ENCODE assay signal across 8 cellular contexts in genomic region chr13:28659611-28659970, GRCh38. TPM values are rescaled to one million over a fixed set of nuclear protein-coding genes. Genes with fewer than 3 reads are reported as not detected.
DNase-seq lines count a peak whose midpoint lies in the region; FAIRE-seq and TF ChIP-seq lines count a peak whose summit lies in the region.

No MANE protein-coding gene starts in this region.

- peak overlapping the region; percentile 85 for H2AFZ ChIP-seq in keratinocyte (ENCODE audit: control insufficient read depth, low read length)

- POLR2A ChIA-PET in CD4-positive, alpha-beta memory T cell (lab: Charles Lee; ENCODE audit: partially characterized antibody) = interaction anchor here (0.5 to 2.7 kb wide), 9 partner anchors 10 to 1290 kb away, joined by 3 to 41 read pairs (median 4); partner anchors contain the start of genes PAN3 and SLC46A3

- H3K27me3 ChIP-seq in CD4-positive, alpha-beta memory T cell (ENCODE audit: insufficient read depth, low read length) = no peaks in the 10 kb centered on the region
- no peaks in the 10 kb centered on the region for H3K27me3 ChIP-seq in HUES6 (ENCODE audit: control insufficient read depth, insufficient read depth, low read length)
- no peaks in the 10 kb centered on the region for H3K27me3 ChIP-seq in keratinocyte (ENCODE audit: control insufficient read depth, extremely low read depth, insufficient read depth, low read length)

- H3K4me3 Mint-ChIP-seq in CD4-positive, alpha-beta memory T cell = peak overlapping the region; percentile 95 to 99 (median 98)

- peaks cover 34 to 63% (median 54%) of the 10 kb centered on the region in 4 donors for H3K4me1 Mint-ChIP-seq in CD4-positive, alpha-beta memory T cell

- peaks cover 0 to 2% (median 0%) of the 10 kb centered on the region in 8 donors for H3K9me3 Mint-ChIP-seq in CD4-positive, alpha-beta memory T cell

- H3K4me2 ChIP-seq in keratinocyte (ENCODE audit: control insufficient read depth, extremely low read depth, insufficient read depth, low read depth, low read length) = peak overlapping the region; percentile 93

- peaks cover 2% of the 10 kb centered on the region for H3K9me1 ChIP-seq in keratinocyte (ENCODE audit: control insufficient read depth, extremely low read depth, insufficient read depth, low read length)

- dilution Hi-C loops in keratinocyte (cut with MboI; ENCODE audit: extremely low pct_ligation_motif_present, low sequenced_read_pairs) = no loop called here

- no peaks in the 10 kb centered on the region for H3K27me3 Mint-ChIP-seq in CD4-positive, alpha-beta memory T cell

- FAIRE-seq in keratinocyte (lab: Jason Lieb, UNC) = no peak

- H3K9ac ChIP-seq in HUES6 (ENCODE audit: low read length) (peak overlapping the region; percentile 93), keratinocyte (ENCODE audit: control insufficient read depth, extremely low read depth, insufficient read depth, low read length) (peak overlapping the region; percentile 89)

- no peaks in the 10 kb centered on the region for H3K9me3 ChIP-seq in CD4-positive, alpha-beta memory T cell (ENCODE audit: control insufficient read depth in 1 of 2, low read length in 2 of 2)
- no peaks in the 10 kb centered on the region for H3K9me3 ChIP-seq in HUES6 (ENCODE audit: control insufficient read depth, insufficient read depth, low read depth, low read length)
- H3K9me3 ChIP-seq in keratinocyte (ENCODE audit: control insufficient read depth, low read depth, low read length) = no peaks in the 10 kb centered on the region

- peaks cover 79% of the 10 kb centered on the region for H3K79me2 ChIP-seq in keratinocyte (ENCODE audit: control insufficient read depth, insufficient read depth, low read length)

- peaks cover 8% of the 10 kb centered on the region for H4K20me1 ChIP-seq in keratinocyte (ENCODE audit: control insufficient read depth, extremely low read depth, insufficient read depth, low read length)

- CTCF ChIA-PET in CD4-positive, alpha-beta memory T cell (lab: Charles Lee; ENCODE audit: partially characterized antibody) = interaction anchor here (0.7 to 1.7 kb wide), 3 partner anchors 11 to 335 kb away, joined by 3 to 5 read pairs (median 4); partner anchors contain the start of gene SLC46A3

- WGBS in adipose tissue, 3 donors = 7 to 9% (median 9%) methylated on average over 4 of the region's 4 CpGs

- peaks cover 12 to 40% of the 10 kb centered on the region in 2 donors for H3K36me3 Mint-ChIP-seq in CD4-positive, alpha-beta memory T cell

- H3K36me3 ChIP-seq in CD4-positive, alpha-beta memory T cell (ENCODE audit: insufficient read depth, low read length) = peaks cover 13% of the 10 kb centered on the region
- H3K36me3 ChIP-seq in HUES6 (ENCODE audit: control insufficient read depth, insufficient read depth, low read length) (peaks cover 45% of the 10 kb centered on the region), keratinocyte (ENCODE audit: control insufficient read depth in 2 of 2, extremely low read depth in 1 of 2, insufficient read depth in 2 of 2, low read length in 2 of 2) (peaks cover 8 to 20% of the 10 kb centered on the region in 2 experiments)

- intact Hi-C loops in CD4-positive, alpha-beta memory T cell (cut with micrococcal nuclease) = loop anchor here (1.0 to 10.0 kb wide), 6 partner anchors 60 to 1408 kb away; partner anchors contain the start of genes LNX2, MTIF3, PAN3 and POLR1D

- peak overlapping the region; percentile 95 for H3K27ac ChIP-seq in CD4-positive, alpha-beta memory T cell (ENCODE audit: low read depth, low read length)
- H3K27ac ChIP-seq in HUES6 (ENCODE audit: low read depth, low read length) (peak overlapping the region; percentile 85; the same call in 1 of the 2 replicates), adipose tissue (ENCODE audit: low read depth, low read length) (peak overlapping the region; percentile 30), keratinocyte (ENCODE audit: control insufficient read depth, insufficient read depth, low read length) (peak overlapping the region; percentile 91), temporal lobe (ENCODE audit: low read depth, low read length) (peak overlapping the region; percentile 70)

- DNase-seq in CD4-positive, alpha-beta memory T cell = peak in 4 of 5 donors; percentile 38 to 63 (median 52)
- DNase-seq in GM20000 (ENCODE audit: low spot score) (peak; percentile 29), keratinocyte (ENCODE audit: low read depth, low spot score) (no peak), NCI-H1105 treated with DMSO at 0.1 percent for 48 hours (lab: John Stamatoyannopoulos, UW) (no peak), T1000 (lab: John Stamatoyannopoulos, UW) (no peak)

- H3K4me1 ChIP-seq in CD4-positive, alpha-beta memory T cell (ENCODE audit: insufficient read depth, low read length) = peaks cover 40% of the 10 kb centered on the region
- H3K4me1 ChIP-seq in HUES6 (ENCODE audit: control insufficient read depth, insufficient read depth, low read length) = peaks cover 11% of the 10 kb centered on the region; the same call in 1 of the 2 replicates
- peaks cover 28% of the 10 kb centered on the region for H3K4me1 ChIP-seq in keratinocyte (ENCODE audit: control insufficient read depth, extremely low read depth, insufficient read depth, low read length)

- TF ChIP-seq CTCF in GM20000 (IDR thresholded peaks at IDR 0.05; ENCODE audit: extremely low read depth, missing control alignments) (no peak), keratinocyte (optimal IDR thresholded peaks at IDR 0.05 in 1 of 3, IDR thresholded peaks at IDR 0.05 in 1 of 3, conservative IDR thresholded peaks at IDR 0.05 in 1 of 3; ENCODE audit: extremely low read depth in 1 of 3, insufficient read depth in 2 of 3, low read length in 3 of 3) (no peak)

- peak overlapping the region; percentile 96 to 100 (median 98) for H3K27ac Mint-ChIP-seq in CD4-positive, alpha-beta memory T cell

- H3K4me3 ChIP-seq in CD4-positive, alpha-beta memory T cell (ENCODE audit: low read length in 2 of 2) = peak overlapping the region; percentile 76 to 93
- H3K4me3 ChIP-seq in HUES6 (ENCODE audit: low read depth, low read length) = peak overlapping the region; percentile 99
- H3K4me3 ChIP-seq in keratinocyte (ENCODE audit: control insufficient read depth in 2 of 3, extremely low read depth in 1 of 3, insufficient read depth in 2 of 3, low read depth in 1 of 3, low read length in 3 of 3) = peak overlapping the region; percentile 76 to 100 (median 90)

RNA-seq across cellular contexts. Expression of gene POMP, which starts 0.7 kb away (rescaled TPM):
- 10 to 100 TPM; 23.0 to 24.5 TPM for total RNA-seq in CD4-positive, alpha-beta memory T cell
- polyA plus RNA-seq in CD4-positive, alpha-beta memory T cell = 100 to 1,000 TPM in 1 of 2 donors, 10 to 100 TPM in 1; 87.6 to 109 TPM
- polyA plus RNA-seq in adipose tissue (10 to 100 TPM; 28.1 to 96.7 (median 85.3) TPM), keratinocyte (67.6 to 136 TPM (median 98.9 TPM) in 3 replicates)
- 18.6 TPM for polyA plus RNA-seq in keratinocyte (2011; ENCODE audit: low read depth)
- 65.9 and 118 TPM in 2 replicates for polyA plus RNA-seq in keratinocyte (2011; cell fraction: cytosol; rRNA removed)
- polyA plus RNA-seq in keratinocyte (2011; cell fraction: nucleus; rRNA removed) = 26.0 and 47.9 TPM in 2 replicates
- polyA plus RNA-seq in keratinocyte (2012; ENCODE audit: low replicate concordance) = 116 and 188 TPM in 2 replicates
- polyA minus RNA-seq in keratinocyte = 7.4 to 79.3 TPM (median 28.0 TPM) in 3 replicates
- polyA minus RNA-seq in keratinocyte (2011; cell fraction: cytosol; rRNA and poly(A)+ RNA removed) = 50.5 TPM
- 12.8 and 20.5 TPM in 2 replicates for polyA minus RNA-seq in keratinocyte (2011; cell fraction: nucleus; rRNA and poly(A)+ RNA removed)
- 43.8 TPM for total RNA-seq in temporal lobe

RNA-seq across cellular contexts. Expression of gene SLC46A3, which starts 59.2 kb away (rescaled TPM):
- total RNA-seq in CD4-positive, alpha-beta memory T cell = 10 to 100 TPM; 18.7 to 18.9 TPM
- polyA plus RNA-seq in CD4-positive, alpha-beta memory T cell = 10 to 100 TPM; 25.8 to 42.1 TPM
- polyA plus RNA-seq in adipose tissue (1 to 10 TPM; 3.0 to 7.9 (median 4.4) TPM), keratinocyte (10.6 to 14.3 TPM (median 14.1 TPM) in 3 replicates)
- polyA plus RNA-seq in keratinocyte (2011; ENCODE audit: low read depth) = 0.84 TPM
- 6.1 and 12.6 TPM in 2 replicates for polyA plus RNA-seq in keratinocyte (2011; cell fraction: cytosol; rRNA removed)
- polyA plus RNA-seq in keratinocyte (2011; cell fraction: nucleus; rRNA removed) = 28.5 and 40.0 TPM in 2 replicates
- polyA plus RNA-seq in keratinocyte (2012; ENCODE audit: low replicate concordance) = 1.9 and 7.6 TPM in 2 replicates
- 4.5 to 11.3 TPM (median 8.1 TPM) in 3 replicates for polyA minus RNA-seq in keratinocyte
- polyA minus RNA-seq in keratinocyte (2011; cell fraction: cytosol; rRNA and poly(A)+ RNA removed) = 8.1 TPM
- 21.6 and 27.1 TPM in 2 replicates for polyA minus RNA-seq in keratinocyte (2011; cell fraction: nucleus; rRNA and poly(A)+ RNA removed)
- 2.2 TPM for total RNA-seq in temporal lobe

Comparison
In these comparisons a context has a peak if more than half of its experiments do, and no peak if none do; other contexts are left out.
1. DNase-seq: peak in CD4-positive, alpha-beta memory T cell (4 of 5) and GM20000 (single experiment); none in keratinocyte (single experiment), NCI-H1105 treated with DMSO at 0.1 percent for 48 hours (single experiment) and T1000 (single experiment).
2. H3K27ac ChIP-seq: peak in every context shown above with its lines; median percentile 95 in CD4-positive, alpha-beta memory T cell; 91 in keratinocyte; 85 in HUES6; 70 in temporal lobe; 30 in adipose tissue.
3. Peak in every context shown above with its lines, with median percentiles within 50 percentile points of each other: H3K4me3 ChIP-seq.